3 cellular contexts compared by ENCODE assay signal in the genomic region with DNA sequence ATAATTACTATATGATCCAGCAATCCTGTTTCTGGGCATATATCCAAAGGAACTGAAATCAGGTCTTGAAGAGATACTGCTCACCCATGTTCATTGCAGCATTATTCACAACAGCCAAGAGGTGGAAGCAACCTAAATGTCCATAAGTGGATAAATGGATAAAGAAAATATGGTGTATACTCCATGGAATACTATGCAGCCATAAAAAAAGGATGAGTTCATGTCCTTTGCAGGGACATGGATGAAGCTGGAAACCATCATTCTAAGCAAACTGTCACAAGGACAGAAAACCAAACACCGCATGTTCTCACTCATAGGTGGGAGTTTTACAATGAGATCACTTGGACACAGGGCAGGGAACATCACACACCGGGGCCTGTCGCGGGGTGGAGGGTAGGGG. TPM values are rescaled to one million over a fixed set of nuclear protein-coding genes. Genes with fewer than 3 reads are reported as not detected.
"Had no signal": no experiment of that assay in that cellular context is flagged by ENCODE, and none has a peak within 500 bp of the region (broad histone marks: within the 10 kb centered on the region; RNA-seq: fewer than 3 reads in every experiment).

No MANE protein-coding gene starts in this region.

RNA-seq across cellular contexts. Expression of a gene that starts 26.3 kb away (rescaled TPM):
- total RNA-seq: LHCN-M2, OCI-LY7, SJCRH30 had no signal
